In the genomic region with DNA sequence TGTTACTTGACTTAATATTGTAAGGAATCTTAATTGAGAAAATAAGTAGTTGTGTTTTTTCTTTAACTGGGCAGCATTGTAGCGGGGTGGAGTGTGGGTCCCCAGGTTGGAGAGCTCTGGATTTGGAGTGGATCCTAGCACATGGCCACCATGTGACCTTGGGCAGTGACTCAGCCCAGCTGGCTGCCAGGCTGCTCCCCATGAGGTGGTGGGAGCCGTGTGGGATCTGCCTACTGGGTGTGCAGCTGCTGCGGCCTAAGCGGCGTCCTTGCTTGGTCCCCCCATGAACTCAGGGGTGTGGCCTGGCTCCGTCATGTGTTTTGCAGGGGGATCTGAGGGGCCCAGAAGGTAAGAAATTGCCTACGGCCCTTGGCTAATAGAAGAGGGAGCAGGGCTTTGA, we compare ENCODE assay signal across 11 cellular contexts.
DNase-seq lines count a peak whose midpoint lies in the region; ATAC-seq and TF ChIP-seq lines count a peak whose summit lies in the region.
"Had no signal": no experiment of that assay in that cellular context is flagged by ENCODE, and none has a peak within 500 bp of the region (broad histone marks: within the 10 kb centered on the region; RNA-seq: fewer than 3 reads in every experiment).

No MANE protein-coding gene starts in this region.

- no peaks in the 10 kb centered on the region for H4K20me1 ChIP-seq in fibroblast of lung (ENCODE audit: control insufficient read depth, extremely low read depth, insufficient read depth, low read length)

- CTCF ChIA-PET in RWPE1 (lab: Yijun Ruan, JAX) = interaction anchor here (0.5 to 0.8 kb wide), 3 partner anchors 40 to 145 kb away, joined by 3 read pairs; partner anchors contain the start of gene POFUT2

- no peak overlapping the region for H3K9ac ChIP-seq in fibroblast of lung (ENCODE audit: insufficient read depth, low read length)

- no peak for TF ChIP-seq EP300 in ovary (IDR thresholded peaks at IDR 0.05)

- TF ChIP-seq CTCF in RWPE1 (conservative IDR thresholded peaks at IDR 0.05; ENCODE audit: low read depth) = no peak
- no peak for TF ChIP-seq CTCF in fibroblast of lung (conservative IDR thresholded peaks at IDR 0.05 in 1 of 2, IDR thresholded peaks at IDR 0.05 in 1 of 2; ENCODE audit: low read depth in 1 of 2, low read length in 2 of 2)
- no peak for TF ChIP-seq CTCF in ovary (IDR thresholded peaks at IDR 0.05)
- no peak for TF ChIP-seq CTCF in dorsolateral prefrontal cortex (IDR thresholded peaks at IDR 0.05 in 54 of 56, conservative IDR thresholded peaks at IDR 0.05 in 2 of 56; ENCODE audit: low read depth in 1 of 56, partially characterized antibody in 56 of 56)

- no peaks in the 10 kb centered on the region for H3K36me3 ChIP-seq in fibroblast of lung (ENCODE audit: control insufficient read depth, insufficient read depth, low read length)
- no peaks in the 10 kb centered on the region for H3K36me3 ChIP-seq in ovary

- no peaks in the 10 kb centered on the region for H3K79me2 ChIP-seq in fibroblast of lung (ENCODE audit: control insufficient read depth, insufficient read depth, low read length)

- peak overlapping the region; percentile 62 for H3K4me2 ChIP-seq in fibroblast of lung (ENCODE audit: extremely low read depth, insufficient read depth, low read length)

- WGBS in ovary, 3 donors = 22 to 31% (median 27%) methylated on average over 7 of the region's 7 CpGs

- no peaks in the 10 kb centered on the region for H3K27me3 ChIP-seq in fibroblast of lung (ENCODE audit: control insufficient read depth, insufficient read depth, low read length)
- H3K27me3 ChIP-seq in ovary = no peaks in the 10 kb centered on the region
- H3K27me3 ChIP-seq in dorsolateral prefrontal cortex = no peaks in the 10 kb centered on the region

- ATAC-seq in GM18873 (IDR thresholded peaks at IDR 0.05; ENCODE audit: low FRiP score, unreplicated experiment) = no peak
- ATAC-seq: CD8-positive, alpha-beta T cell; stimulated activated naive B cell treated with anti-CD40 and anti-IgM and Interleukin-4, amounts not matched to agents 10 μg/mL and 1 μg/mL and 100 μg/mL, for 72 hours had no signal

- H3K9me3 ChIP-seq in fibroblast of lung (ENCODE audit: control insufficient read depth, insufficient read depth, low read depth, low read length) (no peaks in the 10 kb centered on the region), ovary (no peaks in the 10 kb centered on the region)

- peaks cover 12% of the 10 kb centered on the region for H3K4me1 ChIP-seq in fibroblast of lung (ENCODE audit: control insufficient read depth, extremely low read depth, insufficient read depth, low read length)
- no peaks in the 10 kb centered on the region for H3K4me1 ChIP-seq in ovary (ENCODE audit: insufficient read depth)

- H2AFZ ChIP-seq in fibroblast of lung (ENCODE audit: low read length) = no peak overlapping the region

- peak; percentile 82 for DNase-seq in EL
- no peak for DNase-seq in RWPE1 (ENCODE audit: low spot score)
- DNase-seq in fibroblast of lung (ENCODE audit: low read depth in 2 of 2) = peak; percentile 81 to 84
- peak in 3 of 5 donors; percentile 48 to 64 (median 60) for DNase-seq in ovary
- DNase-seq in COLO829 (ENCODE audit: low spot score) = no peak
- DNase-seq in dorsolateral prefrontal cortex = no peak
- no peak for DNase-seq in NCI-H146 treated with DMSO at 0.1 percent for 48 hours (lab: John Stamatoyannopoulos, UW; ENCODE audit: unreplicated experiment)
- DNase-seq: CD8-positive, alpha-beta T cell; NCI-H187; stimulated activated naive B cell treated with anti-CD40 and anti-IgM and Interleukin-4, amounts not matched to agents 10 μg/mL and 1 μg/mL and 100 μg/mL, for 72 hours had no signal

- TF ChIP-seq POLR2A in ovary (IDR thresholded peaks at IDR 0.05) = no peak

- no peak overlapping the region for H3K4me3 ChIP-seq in fibroblast of lung (replicated peaks in 1 of 4; ENCODE audit: control extremely low read depth in 1 of 4, insufficient read depth in 1 of 4, low read depth in 3 of 4, low read length in 4 of 4)
- H3K4me3 ChIP-seq in ovary = no peak overlapping the region
- H3K4me3 ChIP-seq in dorsolateral prefrontal cortex = no peak overlapping the region

- POLR2A ChIA-PET in RWPE1 (lab: Yijun Ruan, JAX; ENCODE audit: low non-redundant PET) = no interaction called here

- intact Hi-C loops in ovary (cut with DNase I) = loop anchor here in 3 of 4 donors (5.0 to 10.0 kb wide), 3 partner anchors 145 to 312 kb away; partner anchors contain the start of gene POFUT2 (in 1 of the 3)
- intact Hi-C loops in dorsolateral prefrontal cortex (cut with DNase I) = loop anchor here (5.0 to 10.0 kb wide), 4 partner anchors 140 to 302 kb away; partner anchors contain the start of gene POFUT2 (in 1 of the 2)

- H3K27ac ChIP-seq in RWPE1 = peak overlapping the region; percentile 23
- no peak overlapping the region for H3K27ac ChIP-seq in fibroblast of lung (ENCODE audit: insufficient read depth, low read length)
- no peak overlapping the region for H3K27ac ChIP-seq in ovary
- H3K27ac ChIP-seq in dorsolateral prefrontal cortex = no peak overlapping the region

Comparison
In these comparisons a context has a peak if more than half of its experiments do, and no peak if none do; other contexts are left out.
1. DNase-seq: peak in EL (single experiment), fibroblast of lung (2 of 2) and ovary (3 of 5); none in RWPE1 (single experiment), COLO829 (single experiment), dorsolateral prefrontal cortex (0 of 10) and NCI-H146 treated with DMSO at 0.1 percent for 48 hours (single experiment).